21 cellular contexts compared by ENCODE assay signal in the genomic region with DNA sequence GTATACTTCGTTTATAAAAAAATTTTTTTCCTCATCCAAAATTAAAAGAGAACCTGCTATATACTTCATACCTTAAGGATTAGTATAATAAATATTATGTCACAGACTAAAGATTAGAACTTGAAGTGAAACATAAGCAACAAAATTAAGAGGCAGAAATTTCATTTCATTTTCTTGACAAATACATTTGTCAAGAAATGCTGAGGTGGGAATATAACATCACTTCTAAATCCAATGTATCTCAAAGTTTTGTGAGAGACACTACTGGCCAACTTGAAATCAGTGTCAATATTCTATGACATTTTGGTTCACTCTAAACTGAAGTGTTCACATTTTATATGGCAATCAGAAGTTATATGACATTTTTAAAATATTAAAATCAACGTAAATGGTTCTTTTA. TPM values are rescaled to one million over a fixed set of nuclear protein-coding genes. Genes with fewer than 3 reads are reported as not detected.
A peak's percentile ranks its signal among the peaks of the same experiment; 100 is the strongest.
DNase-seq lines count a peak whose midpoint lies in the region; ATAC-seq, FAIRE-seq and TF ChIP-seq lines count a peak whose summit lies in the region.
"Had no signal": no experiment of that assay in that cellular context is flagged by ENCODE, and none has a peak within 500 bp of the region (broad histone marks: within the 10 kb centered on the region; RNA-seq: fewer than 3 reads in every experiment).

No MANE protein-coding gene starts in this region.

- no peaks in the 10 kb centered on the region for H3K9me3 ChIP-seq in HepG2 (ENCODE audit: low read length)
- no peaks in the 10 kb centered on the region for H3K9me3 ChIP-seq in right lobe of liver
- no peaks in the 10 kb centered on the region for H3K9me3 ChIP-seq in thoracic aorta
- H3K9me3 ChIP-seq in SJCRH30 (replicated peaks), result no peaks in the 10 kb centered on the region
- H3K9me3 ChIP-seq: HAP-1 had no signal

- no peaks in the 10 kb centered on the region for H3K79me2 ChIP-seq in HepG2 (ENCODE audit: insufficient read depth, low read length)

- H3K27me3 ChIP-seq in HepG2 (ENCODE audit: control insufficient read depth in 1 of 2, insufficient read depth in 2 of 2, low read length in 2 of 2), result no peaks in the 10 kb centered on the region
- H3K27me3 ChIP-seq in right lobe of liver, result no peaks in the 10 kb centered on the region
- no peaks in the 10 kb centered on the region for H3K27me3 ChIP-seq in thoracic aorta (replicated peaks; ENCODE audit: insufficient read depth)
- H3K27me3 ChIP-seq in SJCRH30, result no peaks in the 10 kb centered on the region

- no peak overlapping the region for H3K4me2 ChIP-seq in HepG2 (ENCODE audit: low read depth, low read length)

- BruUV-seq in HepG2 (replicated peaks; lab: Mats Ljungman, UMichigan), result no TSS peak

- TF ChIP-seq POLR2A in HepG2 (IDR thresholded peaks at IDR 0.05; ENCODE audit: insufficient read depth in 1 of 2, low read depth in 2 of 2, low read length in 2 of 2) (no peak), right lobe of liver (IDR thresholded peaks at IDR 0.05) (no peak)

- intact Hi-C loops in HepG2 (cut with micrococcal nuclease; ENCODE audit: unreplicated experiment) (no loop called here), right lobe of liver (cut with DNase I) (no loop called here)

- no peak for TF ChIP-seq RAD21 in HepG2 (CRISPR knock-in tag; IDR thresholded peaks at IDR 0.05)

- ATAC-seq in HepG2 (no peak), right lobe of liver (no peak), thoracic aorta (ENCODE audit: insufficient number of reproducible peaks, low FRiP score, low read depth) (no peak), HG02970 (IDR thresholded peaks at IDR 0.05; ENCODE audit: low FRiP score, unreplicated experiment) (no peak)

- H3K4me1 ChIP-seq in HepG2 (ENCODE audit: insufficient read depth, low read length) (no peaks in the 10 kb centered on the region), right lobe of liver (no peaks in the 10 kb centered on the region), thoracic aorta (ENCODE audit: control insufficient read depth in 1 of 2, low read depth in 2 of 2) (peaks cover 13 to 30% of the 10 kb centered on the region in 2 donors), SJCRH30 (peaks cover 10% of the 10 kb centered on the region)
- H3K4me1 ChIP-seq: HAP-1 had no signal

- FAIRE-seq in HepG2 (lab: Jason Lieb, UNC), result peak; percentile 39
- peak; percentile 69 for FAIRE-seq in endometrium (lab: Jason Lieb, UNC)
- FAIRE-seq: GM12891, GM18507, H54 had no signal

- H3K27ac ChIP-seq in HepG2 (ENCODE audit: extremely low read length, insufficient read depth, low read length) (no peak overlapping the region), right lobe of liver (no peak overlapping the region), thoracic aorta (peak overlapping the region; percentile 54 to 77), SJCRH30 (no peak overlapping the region)

- 11% methylated on average over 2 of the region's 2 CpGs for WGBS in HepG2 (ENCODE audit: low lambda C conversion rate)
- 80% methylated on average over 2 of the region's 2 CpGs for WGBS in right lobe of liver (ENCODE audit: insufficient coverage, low coverage, low lambda C conversion rate, missing lambda C conversion rate)

- H3K9ac ChIP-seq in HepG2 (ENCODE audit: insufficient read depth, low read depth, low read length), result no peak overlapping the region

- H3K4me3 ChIP-seq in HepG2 (replicated peaks in 1 of 3; ENCODE audit: insufficient read depth in 1 of 3, low read depth in 2 of 3, low read length in 3 of 3) (no peak overlapping the region), right lobe of liver (no peak overlapping the region), thoracic aorta (no peak overlapping the region), SJCRH30 (no peak overlapping the region)
- H3K4me3 ChIP-seq: HAP-1 had no signal

- TF ChIP-seq CTCF in HepG2 (CRISPR knock-in tag; IDR thresholded peaks at IDR 0.05) (no peak), right lobe of liver (IDR thresholded peaks at IDR 0.05) (no peak), thoracic aorta (IDR thresholded peaks at IDR 0.05) (no peak)

- H2AFZ ChIP-seq in HepG2 (ENCODE audit: low read length), result no peak overlapping the region

- H4K20me1 ChIP-seq in HepG2 (ENCODE audit: insufficient read depth, low read length), result no peaks in the 10 kb centered on the region

- TF ChIP-seq EP300 in HepG2 (IDR thresholded peaks at IDR 0.05; ENCODE audit: low read depth in 2 of 2, low read length in 2 of 2), result no peak
- no peak for TF ChIP-seq EP300 in HepG2 (CRISPR knock-in tag; IDR thresholded peaks at IDR 0.05; ENCODE audit: borderline replicate concordance)

- CTCF ChIA-PET in HepG2 (lab: Yijun Ruan, JAX; ENCODE audit: low intra/inter-chr PET ratio, low total read pairs), result no interaction called here

- in situ Hi-C loops in HepG2 (cut with HindIII; ENCODE audit: extremely low pct_ligation_motif_present, low pct_unique_long_range_greater_than_20kb), result no loop called here

- POLR2A ChIA-PET in HepG2 (lab: Yijun Ruan, JAX), result no interaction called here

- H3K36me3 ChIP-seq in HepG2 (replicated peaks in 1 of 2; ENCODE audit: control insufficient read depth in 1 of 2, insufficient read depth in 2 of 2, low read length in 2 of 2), result no peaks in the 10 kb centered on the region
- no peaks in the 10 kb centered on the region for H3K36me3 ChIP-seq in right lobe of liver
- no peaks in the 10 kb centered on the region for H3K36me3 ChIP-seq in thoracic aorta
- peaks cover 2% of the 10 kb centered on the region; the same call in 1 of the 2 replicates for H3K36me3 ChIP-seq in SJCRH30
- H3K36me3 ChIP-seq: HAP-1 had no signal

- no peak for DNase-seq in HepG2 (ENCODE audit: low spot score)
- DNase-seq in right lobe of liver, result no peak
- no peak for DNase-seq in thoracic aorta (ENCODE audit: low spot score)
- DNase-seq in SJCRH30, result no peak
- DNase-seq: 8988T; C1 segment of cervical spinal cord; Calu3; CD4-positive, alpha-beta memory T cell; COR-L47; DMS53; DMS79 treated with DMSO at 0.1 percent for 48 hours; GF-D8; GOT3; HFFc6 had no signal

TF ChIP-seq in HepG2, 621 proteins besides CTCF, POLR2A, EP300 and RAD21 (continues in another document):
- TF ChIP-seq ZNF775 (CRISPR knock-in tag; IDR thresholded peaks at IDR 0.05; ENCODE audit: borderline replicate concordance) (no peak), MAFF (IDR thresholded peaks at IDR 0.05; ENCODE audit: low read depth, low read length) (peak; percentile 54; the same call in 1 of the 2 replicates)

RNA-seq across cellular contexts. Expression of a gene that starts 43.8 kb away (rescaled TPM):
- total RNA-seq in HepG2 (2016; rRNA removed; fragmentation: Illumina TruSeq; extraction: Trizol) (11.3 and 16.8 TPM in 2 replicates), right lobe of liver (10 to 100 TPM; 13.9 to 21.1 (median 15.7) TPM), thoracic aorta (10 to 100 TPM; 10.6 to 25.0 TPM)
- total RNA-seq in HepG2 (2016; cell fraction: cytosol; rRNA removed; fragmentation: Illumina TruSeq; extraction: Trizol; ENCODE audit: low read depth), result 2.9 and 3.7 TPM in 2 replicates
- 11.1 and 20.2 TPM in 2 replicates for total RNA-seq in HepG2 (2016; cell fraction: insoluble cytoplasmic fraction; rRNA removed; fragmentation: Illumina TruSeq; extraction: Trizol)
- 8.6 and 8.8 TPM in 2 replicates for total RNA-seq in HepG2 (2016; cell fraction: membrane; rRNA removed; fragmentation: Illumina TruSeq; extraction: Trizol)
- 8.6 and 8.8 TPM in 2 replicates for total RNA-seq in HepG2 (2016; cell fraction: nucleus; rRNA removed; fragmentation: Illumina TruSeq; extraction: Trizol)
- polyA plus RNA-seq in HepG2 (2011; rRNA removed), result 5.5 and 6.6 TPM in 2 replicates
- polyA plus RNA-seq in HepG2 (2011; cell fraction: cytosol; rRNA removed), result 4.3 and 5.4 TPM in 2 replicates
- polyA plus RNA-seq in HepG2 (2011; cell fraction: nucleus; rRNA removed), result 3.7 and 5.9 TPM in 2 replicates
- polyA plus RNA-seq in HepG2 (2012), result 8.0 and 12.9 TPM in 2 replicates
- polyA plus RNA-seq in HepG2 (2016; cell fraction: cytosol; fragmentation: Illumina TruSeq; extraction: Trizol; ENCODE audit: low read depth), result 2.4 and 3.1 TPM in 2 replicates
- polyA plus RNA-seq in HepG2 (2016; cell fraction: insoluble cytoplasmic fraction; fragmentation: Illumina TruSeq; extraction: Trizol; ENCODE audit: low read depth), result 14.3 and 17.8 TPM in 2 replicates
- polyA plus RNA-seq in HepG2 (2016; cell fraction: membrane; fragmentation: Illumina TruSeq; extraction: Trizol; ENCODE audit: low read depth), result 4.2 and 5.8 TPM in 2 replicates
- 9.7 and 10.3 TPM in 2 replicates for polyA plus RNA-seq in HepG2 (2016; cell fraction: nucleus; fragmentation: Illumina TruSeq; extraction: Trizol; ENCODE audit: insufficient read depth, low read depth)
- 3.5 and 3.7 TPM in 2 replicates for polyA minus RNA-seq in HepG2 (2011; rRNA and poly(A)+ RNA removed; ENCODE audit: low replicate concordance)
- 4.6 and 6.5 TPM in 2 replicates for polyA minus RNA-seq in HepG2 (2011; cell fraction: cytosol; rRNA and poly(A)+ RNA removed)
- polyA minus RNA-seq in HepG2 (2011; cell fraction: nucleus; rRNA and poly(A)+ RNA removed), result 14.2 and 17.8 TPM in 2 replicates
- 14.4 and 15.2 TPM in 2 replicates for total RNA-seq in SJCRH30 (2014; rRNA removed; shearing (Covaris generic))

RNA-seq across cellular contexts. Expression of a gene that starts 47.5 kb away (rescaled TPM):
- total RNA-seq in HepG2 (2016; rRNA removed; fragmentation: Illumina TruSeq; extraction: Trizol) (0.04 and 0.15 TPM in 2 replicates), right lobe of liver (10 to 100 TPM in 1 of 6 experiments, 1 to 10 TPM in 5; 6.5 to 11.3 (median 7.7) TPM), thoracic aorta (1 to 10 TPM; 6.6 to 6.8 TPM)
- total RNA-seq in HepG2 (2016; cell fraction: cytosol; rRNA removed; fragmentation: Illumina TruSeq; extraction: Trizol; ENCODE audit: low read depth), result 0.26 TPM in 1 of 2 replicates, not detected in the other
- total RNA-seq in HepG2 (2016; cell fraction: insoluble cytoplasmic fraction; rRNA removed; fragmentation: Illumina TruSeq; extraction: Trizol), result 0.03 and 0.15 TPM in 2 replicates
- total RNA-seq in HepG2 (2016; cell fraction: membrane; rRNA removed; fragmentation: Illumina TruSeq; extraction: Trizol), result 0.07 and 0.09 TPM in 2 replicates
- 0.16 and 0.31 TPM in 2 replicates for total RNA-seq in HepG2 (2016; cell fraction: nucleus; rRNA removed; fragmentation: Illumina TruSeq; extraction: Trizol)
- 0.39 and 0.49 TPM in 2 replicates for polyA plus RNA-seq in HepG2 (2011; rRNA removed)
- 0.13 and 0.23 TPM in 2 replicates for polyA plus RNA-seq in HepG2 (2011; cell fraction: cytosol; rRNA removed)
- 0.19 and 0.24 TPM in 2 replicates for polyA plus RNA-seq in HepG2 (2011; cell fraction: nucleus; rRNA removed)
- 0.44 and 0.63 TPM in 2 replicates for polyA plus RNA-seq in HepG2 (2012)
- polyA plus RNA-seq in HepG2 (2016; cell fraction: cytosol; fragmentation: Illumina TruSeq; extraction: Trizol; ENCODE audit: low read depth), result 0.19 TPM in 1 of 2 replicates, not detected in the other
- polyA plus RNA-seq in HepG2 (2016; cell fraction: insoluble cytoplasmic fraction; fragmentation: Illumina TruSeq; extraction: Trizol; ENCODE audit: low read depth), result 0.09 TPM in 1 of 2 replicates, not detected in the other
- 0.05 TPM in 1 of 2 replicates, not detected in the other for polyA plus RNA-seq in HepG2 (2016; cell fraction: membrane; fragmentation: Illumina TruSeq; extraction: Trizol; ENCODE audit: low read depth)
- polyA plus RNA-seq in HepG2 (2016; cell fraction: nucleus; fragmentation: Illumina TruSeq; extraction: Trizol; ENCODE audit: insufficient read depth, low read depth), result 0.15 and 1.1 TPM in 2 replicates
- 0.22 and 3.5 TPM in 2 replicates for polyA minus RNA-seq in HepG2 (2011; rRNA and poly(A)+ RNA removed; ENCODE audit: low replicate concordance)
- 0.09 and 0.40 TPM in 2 replicates for polyA minus RNA-seq in HepG2 (2011; cell fraction: cytosol; rRNA and poly(A)+ RNA removed)
- 0.52 and 0.75 TPM in 2 replicates for polyA minus RNA-seq in HepG2 (2011; cell fraction: nucleus; rRNA and poly(A)+ RNA removed)
- 13.5 and 14.1 TPM in 2 replicates for total RNA-seq in SJCRH30 (2014; rRNA removed; shearing (Covaris generic))
- total RNA-seq: A673 had no signal

Comparison
In these comparisons a context has a peak if more than half of its experiments do, and no peak if none do; other contexts are left out.
1. H3K27ac ChIP-seq: peak in thoracic aorta (2 of 2); none in HepG2 (single experiment), right lobe of liver (0 of 3) and SJCRH30 (single experiment).